22 cellular contexts compared by ENCODE assay signal in genomic region chr2:147808520-147808919, GRCh38. TPM values are rescaled to one million over a fixed set of nuclear protein-coding genes. Genes with fewer than 3 reads are reported as not detected.
A peak's percentile ranks its signal among the peaks of the same experiment; 100 is the strongest.
DNase-seq lines count a peak whose midpoint lies in the region; TF ChIP-seq lines count a peak whose summit lies in the region.
"Had no signal": no experiment of that assay in that cellular context is flagged by ENCODE, and none has a peak within 500 bp of the region (broad histone marks: within the 10 kb centered on the region; RNA-seq: fewer than 3 reads in every experiment).

No MANE protein-coding gene starts in this region.

- no peaks in the 10 kb centered on the region for H3K36me3 ChIP-seq in trophoblast cell (ENCODE audit: control insufficient read depth in 1 of 2, insufficient read depth in 2 of 2, low read length in 2 of 2)
- H3K36me3 ChIP-seq in tibial artery: no peaks in the 10 kb centered on the region
- H3K36me3 ChIP-seq: BE2C; BLaER1 treated with 17β-estradiol and CSF1 and Interleukin-3, amounts not matched to agents 10 nM and 100 nM; HAP-1 had no signal

- peak; percentile 54 for DNase-seq in ELF-1 (ENCODE audit: low read depth, low spot score)
- peak; percentile 11 for DNase-seq in SK-N-DZ (ENCODE audit: low spot score)
- DNase-seq in islet precursor cell: peak; percentile 87
- DNase-seq in trophoblast cell: peak; percentile 69 to 80
- no peak for DNase-seq in nucleus accumbens (lab: John Stamatoyannopoulos, UW)
- DNase-seq in tibial artery: no peak
- no peak for DNase-seq in caudate nucleus (lab: John Stamatoyannopoulos, UW)
- DNase-seq in NCI-H187 treated with DMSO at 0.1 percent for 48 hours (lab: John Stamatoyannopoulos, UW): no peak
- DNase-seq: 8988T; ACHN; AML-193; BE2C; Calu3; CD4-positive, alpha-beta memory T cell; COR-L47; DMS53; DMS79 treated with DMSO at 0.1 percent for 48 hours; GOT3; HFFc6 had no signal

- H3K79me2 ChIP-seq in trophoblast cell (ENCODE audit: control insufficient read depth, insufficient read depth, low read length, poor library complexity): no peaks in the 10 kb centered on the region

- TF ChIP-seq CTCF in tibial artery (IDR thresholded peaks at IDR 0.05): no peak

- no peak overlapping the region for H4K91ac ChIP-seq in trophoblast cell (ENCODE audit: low read depth, low read length)

- H3K4me2 ChIP-seq in trophoblast cell (ENCODE audit: low read length): no peak overlapping the region
- H3K4me2 ChIP-seq: A549; BLaER1 treated with 17β-estradiol and CSF1 and Interleukin-3, amounts not matched to agents 10 nM and 100 nM had no signal

- H2BK120ac ChIP-seq in trophoblast cell (ENCODE audit: insufficient read depth, low read length, poor library complexity): no peak overlapping the region

- no peak overlapping the region for H4K12ac ChIP-seq in trophoblast cell (ENCODE audit: low read depth, low read length)

- H3K79me1 ChIP-seq in trophoblast cell (ENCODE audit: low read length): peaks cover 3% of the 10 kb centered on the region

- no peak overlapping the region for H2AK5ac ChIP-seq in trophoblast cell (ENCODE audit: low read length)

- H3K27ac ChIP-seq in trophoblast cell (ENCODE audit: low read depth, low read length) (no peak overlapping the region), tibial artery (no peak overlapping the region), caudate nucleus (ENCODE audit: low read depth, low read length) (no peak overlapping the region)
- H3K27ac ChIP-seq: A549; BLaER1 treated with 17β-estradiol and CSF1 and Interleukin-3, amounts not matched to agents 10 nM and 100 nM had no signal

- no peak overlapping the region for H3K18ac ChIP-seq in trophoblast cell (ENCODE audit: low read length)

- no peak overlapping the region for H3K23ac ChIP-seq in trophoblast cell (ENCODE audit: low read length)

- no peak overlapping the region for H3K4me3 ChIP-seq in trophoblast cell (ENCODE audit: low read depth, low read length)
- H3K4me3 ChIP-seq in tibial artery: no peak overlapping the region
- H3K4me3 ChIP-seq: A549; BLaER1 treated with 17β-estradiol and CSF1 and Interleukin-3, amounts not matched to agents 10 nM and 100 nM; HAP-1 had no signal

- no peak overlapping the region for H3K9ac ChIP-seq in trophoblast cell (ENCODE audit: low read length)
- H3K9ac ChIP-seq: BLaER1 treated with 17β-estradiol and CSF1 and Interleukin-3, amounts not matched to agents 10 nM and 100 nM had no signal

- H2BK12ac ChIP-seq in trophoblast cell (ENCODE audit: low read length): no peak overlapping the region

- no peak overlapping the region for H3K14ac ChIP-seq in trophoblast cell (ENCODE audit: low read length)

- WGBS in trophoblast cell (ENCODE audit: extremely low coverage, insufficient coverage, insufficient read length): no CpG with 5 or more reads among the region's 4 CpGs

- H3K4ac ChIP-seq in trophoblast cell (ENCODE audit: low read depth, low read length): no peak overlapping the region

- peak overlapping the region; percentile 19 for H4K8ac ChIP-seq in trophoblast cell (ENCODE audit: low read depth, low read length)

- no peak overlapping the region for H2BK5ac ChIP-seq in trophoblast cell (ENCODE audit: low read depth, low read length, poor library complexity)

- intact Hi-C loops in tibial artery (cut with DNase I; ENCODE audit: low total_unique reads): no loop called here

- H3K4me1 ChIP-seq in trophoblast cell (ENCODE audit: control insufficient read depth in 1 of 2, insufficient read depth in 2 of 2, low read length in 2 of 2) (peaks cover 3 to 6% of the 10 kb centered on the region in 2 experiments), tibial artery (no peaks in the 10 kb centered on the region)
- H3K4me1 ChIP-seq: A549; BE2C; BLaER1 treated with 17β-estradiol and CSF1 and Interleukin-3, amounts not matched to agents 10 nM and 100 nM; HAP-1 had no signal

- H2AFZ ChIP-seq in trophoblast cell (ENCODE audit: insufficient read depth, low read length, poor library complexity): no peak overlapping the region

- H3K27me3 ChIP-seq in trophoblast cell (ENCODE audit: insufficient read depth, low read length) (no peaks in the 10 kb centered on the region), tibial artery (no peaks in the 10 kb centered on the region)
- H3K27me3 ChIP-seq: BE2C; BLaER1 treated with 17β-estradiol and CSF1 and Interleukin-3, amounts not matched to agents 10 nM and 100 nM had no signal

- H3K9me3 ChIP-seq in trophoblast cell (ENCODE audit: insufficient read depth, low read depth, low read length) (no peaks in the 10 kb centered on the region), tibial artery (no peaks in the 10 kb centered on the region)
- H3K9me3 ChIP-seq: A549; BE2C; BLaER1 treated with 17β-estradiol and CSF1 and Interleukin-3, amounts not matched to agents 10 nM and 100 nM; HAP-1 had no signal

RNA-seq across cellular contexts. Expression of gene ACVR2A, which starts 36.3 kb away (rescaled TPM):
- 7.0 and 7.4 TPM in 2 replicates for polyA plus RNA-seq in SK-N-DZ (2014; cell fraction: cytosol; rRNA removed)
- 11.7 and 22.1 TPM in 2 replicates for polyA plus RNA-seq in SK-N-DZ (2014; cell fraction: nucleus; rRNA removed)
- 13.6 and 14.8 TPM in 2 replicates for polyA plus RNA-seq in trophoblast cell (2013)

Comparison
In these comparisons a context has a peak if more than half of its experiments do, and no peak if none do; other contexts are left out.
1. DNase-seq: peak in ELF-1 (single experiment), SK-N-DZ (single experiment), islet precursor cell (single experiment) and trophoblast cell (2 of 2); none in nucleus accumbens (0 of 56), tibial artery (0 of 2), caudate nucleus (0 of 61) and NCI-H187 treated with DMSO at 0.1 percent for 48 hours (single experiment).